In genomic region chr16:87318158-87318644, GRCh38 we compare ENCODE assay signal across 8 cellular contexts. TPM values are rescaled to one million over a fixed set of nuclear protein-coding genes. Genes with fewer than 3 reads are reported as not detected.
DNase-seq lines count a peak whose midpoint lies in the region; ATAC-seq and TF ChIP-seq lines count a peak whose summit lies in the region.

No MANE protein-coding gene starts in this region.

- TF ChIP-seq CTCF in heart left ventricle (IDR thresholded peaks at IDR 0.05), result no peak
- no peak for TF ChIP-seq CTCF in ascending aorta (IDR thresholded peaks at IDR 0.05)
- no peak for TF ChIP-seq CTCF in right lobe of liver (IDR thresholded peaks at IDR 0.05)
- TF ChIP-seq CTCF in upper lobe of right lung (IDR thresholded peaks at IDR 0.05), result no peak

- TF ChIP-seq POLR2A in heart left ventricle (IDR thresholded peaks at IDR 0.05) (no peak), right lobe of liver (IDR thresholded peaks at IDR 0.05) (peak; percentile 21)

- H3K36me3 ChIP-seq in heart left ventricle (no peaks in the 10 kb centered on the region), ascending aorta (no peaks in the 10 kb centered on the region), right lobe of liver (no peaks in the 10 kb centered on the region), upper lobe of right lung (no peaks in the 10 kb centered on the region)

- intact Hi-C loops in heart left ventricle (cut with DNase I), result loop anchor here in 7 of 10 donors (5.0 to 10.0 kb wide), 4 partner anchors 44 to 317 kb away; partner anchors contain the start of genes MAP1LC3B (in 3 of the 7) and FBXO31 (in 1 of the 7)
- intact Hi-C loops in left cardiac atrium (cut with DNase I), result loop anchor here in 1 of 2 donors (5.0 kb wide), 1 partner anchor 74 kb away; the partner anchor contains the start of gene MAP1LC3B
- intact Hi-C loops in ascending aorta (cut with DNase I), result no loop called here
- intact Hi-C loops in right lobe of liver (cut with DNase I), result no loop called here
- intact Hi-C loops in upper lobe of right lung (cut with DNase I), result no loop called here

- H3K4me3 ChIP-seq in heart left ventricle (peak overlapping the region; percentile 67 to 100 (median 85)), ascending aorta (peak overlapping the region; percentile 82 to 98), right lobe of liver (peak overlapping the region; percentile 93 to 97 (median 96)), upper lobe of right lung (peak overlapping the region; percentile 100)

- WGBS in heart left ventricle, 4 donors, result 17 to 22% (median 18%) methylated on average over 9 of the region's 9 CpGs
- 2% methylated on average over 6 of the region's 9 CpGs for WGBS in right lobe of liver (ENCODE audit: insufficient coverage, low coverage, low lambda C conversion rate, missing lambda C conversion rate)

- ATAC-seq in heart left ventricle (no peak), left cardiac atrium (no peak), right lobe of liver (peak; percentile 47 to 61 (median 58)), upper lobe of right lung (peak; percentile 21), esophagus mucosa (no peak)

- peaks cover 0 to 15% (median 8%) of the 10 kb centered on the region in 12 donors for H3K4me1 ChIP-seq in heart left ventricle
- peaks cover 6% of the 10 kb centered on the region in 2 donors for H3K4me1 ChIP-seq in ascending aorta
- H3K4me1 ChIP-seq in right lobe of liver, result peaks cover 0 to 11% (median 0%) of the 10 kb centered on the region in 4 donors
- peaks cover 13% of the 10 kb centered on the region for H3K4me1 ChIP-seq in upper lobe of right lung

- H3K9me3 ChIP-seq in heart left ventricle (no peaks in the 10 kb centered on the region), ascending aorta (no peaks in the 10 kb centered on the region), right lobe of liver (no peaks in the 10 kb centered on the region), upper lobe of right lung (no peaks in the 10 kb centered on the region)

- H3K27ac ChIP-seq in heart left ventricle, result peak overlapping the region in 7 of 12 donors; percentile 5 to 97 (median 92)
- peak overlapping the region; percentile 95 to 96 for H3K27ac ChIP-seq in ascending aorta
- peak overlapping the region; percentile 90 to 92 (median 91) for H3K27ac ChIP-seq in right lobe of liver
- peak overlapping the region; percentile 97 for H3K27ac ChIP-seq in upper lobe of right lung

- H3K27me3 ChIP-seq in heart left ventricle (no peaks in the 10 kb centered on the region), ascending aorta (no peaks in the 10 kb centered on the region), right lobe of liver (no peaks in the 10 kb centered on the region), upper lobe of right lung (no peaks in the 10 kb centered on the region)

- DNase-seq in heart left ventricle, result no peak
- DNase-seq in left cardiac atrium, result no peak
- no peak for DNase-seq in ascending aorta (ENCODE audit: low spot score in 2 of 2)
- DNase-seq in right lobe of liver, result peak in 2 of 3 donors; percentile 60 to 69
- DNase-seq in upper lobe of right lung, result no peak
- DNase-seq in AML-193 (lab: John Stamatoyannopoulos, UW), result no peak
- DNase-seq in stimulated activated CD4-positive, alpha-beta T cell treated with anti-CD3 and anti-CD28 coated beads, Interleukin-4, amount 100 ng/mL, for 24 hours, result no peak

RNA-seq across cellular contexts. Expression of gene C16orf95, which starts 1.0 kb away (rescaled TPM):
- 1 to 10 TPM in 7 of 9 donors, under 1 TPM in 2; 0.91 to 4.5 (median 3.3) TPM for total RNA-seq in heart left ventricle
- 1 to 10 TPM; 1.8 to 2.4 TPM for polyA plus RNA-seq in heart left ventricle
- 1 to 10 TPM; 3.2 to 3.4 TPM for total RNA-seq in left cardiac atrium
- not detected for total RNA-seq in ascending aorta
- 1 to 10 TPM; 1.7 to 5.5 (median 3.9) TPM for total RNA-seq in right lobe of liver
- total RNA-seq in upper lobe of right lung, result 3.0 TPM
- total RNA-seq in esophagus mucosa, result 6.5 TPM

Comparison
In these comparisons a context has a peak if more than half of its experiments do, and no peak if none do; other contexts are left out.
1. ATAC-seq: peak in right lobe of liver (4 of 4) and upper lobe of right lung (single experiment); none in heart left ventricle (0 of 4), left cardiac atrium (0 of 2) and esophagus mucosa (single experiment).
2. DNase-seq: peak in right lobe of liver (2 of 3); none in heart left ventricle (0 of 5), left cardiac atrium (single experiment), ascending aorta (0 of 2), upper lobe of right lung (single experiment), AML-193 (0 of 2) and stimulated activated CD4-positive, alpha-beta T cell treated with anti-CD3 and anti-CD28 coated beads, Interleukin-4, amount 100 ng/mL, for 24 hours (single experiment).
3. intact Hi-C loops: an anchor here in heart left ventricle (5.0 to 10.0 kb wide); none called in ascending aorta, right lobe of liver and upper lobe of right lung.
4. Peak in every context shown above with its lines, with median percentiles within 50 percentile points of each other: H3K27ac ChIP-seq and H3K4me3 ChIP-seq.